In genomic region chr4:70932984-70933383, GRCh38 we compare ENCODE assay signal across 1 cellular context.
TF ChIP-seq lines count a peak whose summit lies in the region.

No MANE protein-coding gene starts in this region.

TF ChIP-seq in K562, 482 proteins besides CTCF, POLR2A, EP300 and RAD21 (continued from another document):
- TF ChIP-seq ZNF280A (IDR thresholded peaks at IDR 0.05; ENCODE audit: low read depth, partially characterized antibody) (no peak), PHB2 (IDR thresholded peaks at IDR 0.05; ENCODE audit: low read depth) (no peak), ZNF57 (CRISPR knock-in tag; IDR thresholded peaks at IDR 0.05) (no peak)
